ENCODE assay signal across 8 cellular contexts in the genomic region with DNA sequence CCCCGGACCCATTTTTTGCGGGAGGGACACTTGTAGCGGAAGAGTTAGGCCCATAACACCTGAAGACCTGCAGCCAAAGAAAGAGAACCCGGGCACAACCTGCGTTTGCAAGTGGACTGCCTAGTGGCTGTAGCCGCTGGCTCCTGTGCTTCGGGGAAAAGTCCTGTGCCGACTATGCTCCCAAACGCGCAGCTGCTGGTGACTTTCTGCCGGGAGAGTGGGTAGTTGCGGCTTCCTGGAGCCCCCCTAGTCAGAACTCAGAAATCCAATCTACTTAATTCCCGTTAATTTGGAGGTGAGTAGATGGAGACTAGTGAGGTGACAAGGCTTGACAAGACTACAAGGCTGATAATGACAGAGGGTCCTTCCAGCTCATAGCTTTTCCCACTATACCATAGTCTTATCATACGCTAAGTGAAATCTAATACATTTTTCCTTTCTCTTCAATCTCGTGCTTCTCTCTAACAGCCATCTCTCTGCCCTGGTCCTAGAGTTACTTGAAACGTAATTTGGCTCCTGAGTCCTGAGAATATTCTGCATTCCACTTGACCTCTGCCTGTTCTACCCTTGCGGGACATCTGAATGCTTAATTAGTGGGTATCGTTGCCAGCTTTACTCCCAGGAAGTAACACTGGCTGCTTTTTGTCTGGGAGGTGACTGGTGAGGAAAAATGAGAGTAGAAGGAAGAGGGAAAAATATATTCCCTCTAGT. TPM values are rescaled to one million over a fixed set of nuclear protein-coding genes. Genes with fewer than 3 reads are reported as not detected.
DNase-seq lines count a peak whose midpoint lies in the region; ATAC-seq and TF ChIP-seq lines count a peak whose summit lies in the region.

No MANE protein-coding gene starts in this region.

- no peaks in the 10 kb centered on the region for H3K9me3 ChIP-seq in gastroesophageal sphincter
- H3K9me3 ChIP-seq in neutrophil: no peaks in the 10 kb centered on the region

- H3K27me3 ChIP-seq in BJ (ENCODE audit: control insufficient read depth, insufficient read depth, low read length) (no peaks in the 10 kb centered on the region), gastroesophageal sphincter (no peaks in the 10 kb centered on the region), neutrophil (no peaks in the 10 kb centered on the region)

- peaks cover 25% of the 10 kb centered on the region for H3K4me1 Mint-ChIP-seq in activated T-cell treated with anti-CD3 and anti-CD28 coated beads, Interleukin-2, amount 50 U/mL, for 4 hours (ENCODE audit: low read depth)

- ATAC-seq in GM19452 (IDR thresholded peaks at IDR 0.05; ENCODE audit: unreplicated experiment): peak; percentile 5
- peak; percentile 8 to 14 for ATAC-seq in activated T-cell treated with anti-CD3 and anti-CD28 coated beads, Interleukin-2, amount 50 U/mL, for 4 hours
- peak; percentile 3 for ATAC-seq in gastroesophageal sphincter
- ATAC-seq in GM21381 (IDR thresholded peaks at IDR 0.05; ENCODE audit: unreplicated experiment): no peak

- CTCF ChIA-PET in BJ (lab: Yijun Ruan, JAX): interaction anchor here (0.7 to 1.1 kb wide), 3 partner anchors 42 to 481 kb away, joined by 3 to 4 read pairs (median 3); a partner anchor contains a TSS

- H3K27me3 Mint-ChIP-seq in activated T-cell treated with anti-CD3 and anti-CD28 coated beads, Interleukin-2, amount 50 U/mL, for 4 hours (ENCODE audit: low read depth): no peaks in the 10 kb centered on the region

- DNase-seq in BJ (ENCODE audit: low read depth): no peak
- DNase-seq in NCI-H1092 treated with DMSO at 0.1 percent for 48 hours (lab: John Stamatoyannopoulos, UW): peak; percentile 75
- DNase-seq in activated T-cell treated with anti-CD3 and anti-CD28 coated beads, Interleukin-2, amount 50 U/mL, for 4 hours: no peak
- DNase-seq in inferior parietal cortex (ENCODE audit: extremely low spot score): no peak

- no peaks in the 10 kb centered on the region for H3K9me3 Mint-ChIP-seq in activated T-cell treated with anti-CD3 and anti-CD28 coated beads, Interleukin-2, amount 50 U/mL, for 4 hours

- H3K4me3 Mint-ChIP-seq in activated T-cell treated with anti-CD3 and anti-CD28 coated beads, Interleukin-2, amount 50 U/mL, for 4 hours: peak overlapping the region; percentile 99

- H3K36me3 ChIP-seq in BJ (ENCODE audit: control insufficient read depth, insufficient read depth, low read length) (no peaks in the 10 kb centered on the region), gastroesophageal sphincter (peaks cover 0 to 14% of the 10 kb centered on the region in 2 donors), neutrophil (no peaks in the 10 kb centered on the region)

- no peak for TF ChIP-seq EP300 in gastroesophageal sphincter (IDR thresholded peaks at IDR 0.05)

- H3K4me1 ChIP-seq in gastroesophageal sphincter (peaks cover 0 to 30% (median 10%) of the 10 kb centered on the region in 3 donors), neutrophil (ENCODE audit: control insufficient read depth in 1 of 2, insufficient read depth in 1 of 2, low read depth in 1 of 2, low read length in 1 of 2) (peaks cover 19 to 24% of the 10 kb centered on the region in 2 experiments)

- TF ChIP-seq CTCF in BJ (IDR thresholded peaks at IDR 0.05; ENCODE audit: insufficient read depth, low read depth, low read length) (no peak), gastroesophageal sphincter (IDR thresholded peaks at IDR 0.05) (no peak), neutrophil (IDR thresholded peaks at IDR 0.05) (no peak)

- H3K4me3 ChIP-seq in BJ (ENCODE audit: low read depth, low read length) (peak overlapping the region; percentile 68), gastroesophageal sphincter (peak overlapping the region; percentile 39 to 74), neutrophil (ENCODE audit: low read depth in 1 of 2, low read length in 1 of 2) (peak overlapping the region; percentile 94 to 97)

- POLR2A ChIA-PET in BJ (lab: Charles Lee): no interaction called here

- WGBS in gastroesophageal sphincter (ENCODE audit: low coverage in 1 of 2), 2 donors: 0% methylated on average over 6 of the region's 18 CpGs

- peaks cover 11% of the 10 kb centered on the region for H3K36me3 Mint-ChIP-seq in activated T-cell treated with anti-CD3 and anti-CD28 coated beads, Interleukin-2, amount 50 U/mL, for 4 hours (ENCODE audit: insufficient read depth)

- H3K27ac ChIP-seq in gastroesophageal sphincter (peak overlapping the region; percentile 47 to 96 (median 94)), neutrophil (peak overlapping the region; percentile 58)

- TF ChIP-seq POLR2A in gastroesophageal sphincter (IDR thresholded peaks at IDR 0.05): no peak

RNA-seq across cellular contexts. Expression of a gene that starts 0.5 kb away (rescaled TPM):
- 30.9 and 36.1 TPM in 2 replicates for polyA plus RNA-seq in BJ (2011; rRNA removed)
- 46.9 and 50.0 TPM in 2 replicates for polyA minus RNA-seq in BJ (2011; rRNA and poly(A)+ RNA removed)
- 100 to 1,000 TPM; 175 to 213 (median 209) TPM for total RNA-seq in activated T-cell treated with anti-CD3 and anti-CD28 coated beads, Interleukin-2, amount 50 U/mL, for 4 hours
- 10 to 100 TPM; 34.5 to 54.5 (median 38.6) TPM for total RNA-seq in gastroesophageal sphincter
